39 cellular contexts compared by ENCODE assay signal in the genomic region with DNA sequence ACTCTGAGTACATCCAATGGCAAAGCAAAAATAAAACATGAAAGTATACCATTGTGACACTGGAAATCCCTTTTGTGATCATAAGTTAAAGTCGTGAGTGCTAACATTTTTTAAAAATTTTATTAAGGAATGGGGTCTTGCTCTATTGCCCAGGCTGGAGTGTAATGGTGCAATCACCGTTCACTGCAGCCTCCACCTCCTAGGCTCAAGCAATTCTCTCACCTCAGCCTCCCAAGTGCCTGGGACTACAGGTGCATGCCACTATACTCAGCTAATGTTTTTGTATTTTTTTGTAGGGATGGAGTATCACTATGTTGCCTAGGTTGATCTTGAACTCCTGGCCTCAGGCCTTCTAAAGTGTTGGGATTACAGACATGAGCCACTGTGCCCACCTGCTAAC. TPM values are rescaled to one million over a fixed set of nuclear protein-coding genes. Genes with fewer than 3 reads are reported as not detected.
"Had no signal": no experiment of that assay in that cellular context is flagged by ENCODE, and none has a peak within 500 bp of the region (broad histone marks: within the 10 kb centered on the region; RNA-seq: fewer than 3 reads in every experiment).

No MANE protein-coding gene starts in this region.

- H3K4me3 ChIP-seq: adrenal gland, ascending aorta, body of pancreas, breast epithelium, cardiac muscle cell had no signal

- H3K4me3 Mint-ChIP-seq: activated naive CD4-positive, alpha-beta T cell treated with anti-CD3 and anti-CD28 coated beads for 36 hours; activated naive CD4-positive, alpha-beta T cell treated with anti-CD3 and anti-CD28 coated beads, Interleukin-2, amount 10 ng/mL, durations not matched to agents 7 days and 5 days; activated naive CD4-positive, alpha-beta T cell treated with anti-CD3 and anti-CD28 coated beads, Interleukin-2, amount 50 U/mL, for 24 hours; activated naive CD8-positive, alpha-beta T cell; activated naive CD8-positive, alpha-beta T cell treated with anti-CD3 and anti-CD28 coated beads, Interleukin-2, amount 10 ng/mL, durations not matched to agents 7 days and 5 days; activated naive CD8-positive, alpha-beta T cell treated with anti-CD3 and anti-CD28 coated beads, Interleukin-2, amount 50 U/mL, for 24 hours; activated T-cell treated with anti-CD3 and anti-CD28 coated beads, Interleukin-2, amount 50 U/mL, for 24 hours; activated T-cell treated with anti-CD3 and anti-CD28 coated beads, Interleukin-2, amount 50 U/mL, for 4 hours; activated T-cell treated with anti-CD3 and anti-CD28 coated beads, Interleukin-2, amount 50 U/mL, for 72 hours; activated T-helper 1 cell treated with anti-CD3 and anti-CD28 coated beads, Interleukin-12 subunit alpha, Interleukin-12 subunit beta, Interleukin-2, Interleukin-4 antibody, amounts not matched to agents 30 ng/mL and 10 ng/mL and 1 ng/mL, durations not matched to agents 14 hours and 24 hours and 36 hours; activated T-helper 17 cell treated with anti-CD3 and anti-CD28 coated beads, Interleukin-2, amount 50 U/mL, for 72 hours; brain; central memory CD8-positive, alpha-beta T cell had no signal

- ATAC-seq: activated naive CD4-positive, alpha-beta T cell treated with anti-CD3 and anti-CD28 coated beads, Interleukin-2, amount 50 U/mL, for 72 hours; activated naive CD8-positive, alpha-beta T cell treated with anti-CD3 and anti-CD28 coated beads, Interleukin-2, amount 50 U/mL, for 24 hours; activated T-cell treated with anti-CD3 and anti-CD28 coated beads, Interleukin-2, amount 50 U/mL, for 4 hours; activated T-cell treated with anti-CD3 and anti-CD28 coated beads, Interleukin-2, amount 50 U/mL, for 72 hours; activated T-helper 17 cell treated with anti-CD3 and anti-CD28 coated beads, Interleukin-2, amount 50 U/mL, for 72 hours; body of pancreas had no signal

- H3K27me3 ChIP-seq: adrenal gland, ascending aorta, body of pancreas, brain microvascular endothelial cell, breast epithelium, cardiac muscle cell had no signal

- H3K9me3 ChIP-seq: ascending aorta, body of pancreas had no signal

- H3K27me3 Mint-ChIP-seq: activated naive CD8-positive, alpha-beta T cell treated with anti-CD3 and anti-CD28 coated beads, Interleukin-2, amount 10 ng/mL, durations not matched to agents 7 days and 5 days; activated naive CD8-positive, alpha-beta T cell treated with anti-CD3 and anti-CD28 coated beads, Interleukin-2, amount 50 U/mL, for 24 hours had no signal

- DNase-seq: activated effector memory CD4-positive, alpha-beta T cell treated with anti-CD3 and anti-CD28 coated beads, Interleukin-2, amount 50 U/mL, for 16 hours; activated effector memory CD4-positive, alpha-beta T cell treated with Interleukin-2 at 50 U/mL for 16 hours; activated gamma-delta T cell; activated gamma-delta T cell treated with Interleukin-2 at 50 U/mL for 16 hours; activated naive CD4-positive, alpha-beta T cell; activated naive CD4-positive, alpha-beta T cell treated with anti-CD3 and anti-CD28 coated beads for 36 hours; activated naive CD4-positive, alpha-beta T cell treated with anti-CD3 and anti-CD28 coated beads, Interleukin-2, amount 10 ng/mL, durations not matched to agents 7 days and 5 days; activated naive CD4-positive, alpha-beta T cell treated with anti-CD3 and anti-CD28 coated beads, Interleukin-2, amount 50 U/mL, for 16 hours; activated naive CD4-positive, alpha-beta T cell treated with Interleukin-2 at 50 U/mL for 16 hours; activated naive CD8-positive, alpha-beta T cell treated with anti-CD3 and anti-CD28 coated beads, Interleukin-2, amount 10 ng/mL, durations not matched to agents 7 days and 5 days; activated naive CD8-positive, alpha-beta T cell treated with anti-CD3 and anti-CD28 coated beads, Interleukin-2, amount 50 U/mL, for 24 hours; activated T-cell treated with anti-CD3 and anti-CD28 coated beads, Interleukin-2, amount 50 U/mL, for 1 hour; activated T-cell treated with anti-CD3 and anti-CD28 coated beads, Interleukin-2, amount 50 U/mL, for 24 hours; activated T-cell treated with anti-CD3 and anti-CD28 coated beads, Interleukin-2, amount 50 U/mL, for 4 hours; activated T-cell treated with anti-CD3 and anti-CD28 coated beads, Interleukin-2, amount 50 U/mL, for 48 hours; activated T-cell treated with anti-CD3 and anti-CD28 coated beads, Interleukin-2, amount 50 U/mL, for 72 hours; adrenal gland; amniotic stem cell; amygdala; anterior cingulate cortex; aorta; body of pancreas; brain microvascular endothelial cell; caudate nucleus; central memory CD4-positive, alpha-beta T cell; cerebellar nuclear complex had no signal

- H3K36me3 ChIP-seq: adrenal gland, ascending aorta, brain microvascular endothelial cell, breast epithelium, cardiac muscle cell had no signal

- H3K27ac ChIP-seq: adrenal gland, ascending aorta, body of pancreas, brain microvascular endothelial cell, breast epithelium, cardiac muscle cell had no signal

- H3K4me1 Mint-ChIP-seq: activated naive CD4-positive, alpha-beta T cell treated with anti-CD3 and anti-CD28 coated beads, Interleukin-2, amount 10 ng/mL, durations not matched to agents 7 days and 5 days; activated naive CD4-positive, alpha-beta T cell treated with anti-CD3 and anti-CD28 coated beads, Interleukin-2, amount 50 U/mL, for 24 hours; activated naive CD8-positive, alpha-beta T cell treated with anti-CD3 and anti-CD28 coated beads, Interleukin-2, amount 10 ng/mL, durations not matched to agents 7 days and 5 days; activated naive CD8-positive, alpha-beta T cell treated with anti-CD3 and anti-CD28 coated beads, Interleukin-2, amount 50 U/mL, for 24 hours; activated T-helper 17 cell treated with anti-CD3 and anti-CD28 coated beads, Interleukin-2, amount 50 U/mL, for 72 hours; central memory CD8-positive, alpha-beta T cell had no signal

- H3K36me3 Mint-ChIP-seq: activated naive CD8-positive, alpha-beta T cell treated with anti-CD3 and anti-CD28 coated beads, Interleukin-2, amount 10 ng/mL, durations not matched to agents 7 days and 5 days; brain had no signal

- H3K27ac Mint-ChIP-seq: activated naive CD4-positive, alpha-beta T cell treated with anti-CD3 and anti-CD28 coated beads for 36 hours; activated naive CD4-positive, alpha-beta T cell treated with anti-CD3 and anti-CD28 coated beads, Interleukin-2, amount 10 ng/mL, durations not matched to agents 7 days and 5 days; activated naive CD4-positive, alpha-beta T cell treated with anti-CD3 and anti-CD28 coated beads, Interleukin-2, amount 50 U/mL, for 24 hours; activated naive CD4-positive, alpha-beta T cell treated with anti-CD3 and anti-CD28 coated beads, Interleukin-2, amount 50 U/mL, for 72 hours; activated naive CD8-positive, alpha-beta T cell; activated naive CD8-positive, alpha-beta T cell treated with anti-CD3 and anti-CD28 coated beads, Interleukin-2, amount 10 ng/mL, durations not matched to agents 7 days and 5 days; activated naive CD8-positive, alpha-beta T cell treated with anti-CD3 and anti-CD28 coated beads, Interleukin-2, amount 50 U/mL, for 24 hours; activated T-cell treated with anti-CD3 and anti-CD28 coated beads, Interleukin-2, amount 50 U/mL, for 24 hours; activated T-cell treated with anti-CD3 and anti-CD28 coated beads, Interleukin-2, amount 50 U/mL, for 72 hours; activated T-helper 1 cell treated with anti-CD3 and anti-CD28 coated beads, Interleukin-12 subunit alpha, Interleukin-12 subunit beta, Interleukin-2, Interleukin-4 antibody, amounts not matched to agents 30 ng/mL and 10 ng/mL and 1 ng/mL, durations not matched to agents 14 hours and 24 hours and 36 hours; activated T-helper 17 cell treated with anti-CD3 and anti-CD28 coated beads, Interleukin-2, amount 50 U/mL, for 72 hours; activated T-helper 2 cell treated with anti-CD3 and anti-CD28 coated beads, Interferon-gamma antibody, Interleukin-2, Interleukin-4, amounts not matched to agents 10 μg/mL and 5 μg/mL and 100 μg/mL, durations not matched to agents 14 hours and 24 hours and 36 hours; brain had no signal

- H3K4me1 ChIP-seq: adrenal gland, ascending aorta, body of pancreas, breast epithelium had no signal

- FAIRE-seq: astrocyte, bronchial epithelial cell had no signal

RNA-seq across cellular contexts. Expression of gene TNFAIP6, which starts 14.3 kb away (rescaled TPM):
- total RNA-seq: activated naive CD4-positive, alpha-beta T cell treated with anti-CD3 and anti-CD28 coated beads for 36 hours; activated naive CD4-positive, alpha-beta T cell treated with anti-CD3 and anti-CD28 coated beads, Interleukin-2, amount 50 U/mL, for 72 hours; activated naive CD8-positive, alpha-beta T cell treated with anti-CD3 and anti-CD28 coated beads, Interleukin-2, amount 10 ng/mL, durations not matched to agents 7 days and 5 days; activated T-cell treated with anti-CD3 and anti-CD28 coated beads, Interleukin-2, amount 50 U/mL, for 4 hours; activated T-cell treated with anti-CD3 and anti-CD28 coated beads, Interleukin-2, amount 50 U/mL, for 72 hours; activated T-helper 1 cell treated with anti-CD3 and anti-CD28 coated beads, Interleukin-12 subunit alpha, Interleukin-12 subunit beta, Interleukin-2, Interleukin-4 antibody, amounts not matched to agents 30 ng/mL and 10 ng/mL and 1 ng/mL, durations not matched to agents 14 hours and 24 hours and 36 hours; activated T-helper 17 cell treated with anti-CD3 and anti-CD28 coated beads, Interleukin-2, amount 50 U/mL, for 72 hours; activated T-helper 2 cell treated with anti-CD3 and anti-CD28 coated beads, Interferon-gamma antibody, Interleukin-2, Interleukin-4, amounts not matched to agents 10 μg/mL and 5 μg/mL and 100 μg/mL, durations not matched to agents 14 hours and 24 hours and 36 hours; cardiac muscle cell had no signal
- polyA plus RNA-seq: cardiac muscle cell had no signal
